In genomic region chr14:102822311-102822863, GRCh38 we compare ENCODE assay signal across 13 cellular contexts. TPM values are rescaled to one million over a fixed set of nuclear protein-coding genes. Genes with fewer than 3 reads are reported as not detected.
A peak's percentile ranks its signal among the peaks of the same experiment; 100 is the strongest.
DNase-seq lines count a peak whose midpoint lies in the region; ATAC-seq, FAIRE-seq and TF ChIP-seq lines count a peak whose summit lies in the region.
"Had no signal": no experiment of that assay in that cellular context is flagged by ENCODE, and none has a peak within 500 bp of the region (broad histone marks: within the 10 kb centered on the region; RNA-seq: fewer than 3 reads in every experiment).

No MANE protein-coding gene starts in this region.

- peak; percentile 86 for DNase-seq in activated CD4-positive, alpha-beta T cell treated with anti-CD3 and anti-CD28 coated beads for 36 hours
- DNase-seq in activated CD4-positive, alpha-beta T cell treated with anti-CD3 and anti-CD28 coated beads for 1 hour, result no peak
- DNase-seq in WTC11 (ENCODE audit: low spot score) (no peak), GM12878 (ENCODE audit: low read depth, low spot score) (no peak), HCEC 1CT (no peak), frontal cortex (ENCODE audit: low spot score in 2 of 2) (no peak), MM.1S (no peak)
- DNase-seq in stimulated activated CD8-positive, alpha-beta memory T cell treated with anti-CD3 and anti-CD28 coated beads, Interleukin-2, amount 100 ng/mL, for 48 hours (ENCODE audit: low read depth in 2 of 2), result peak; percentile 21 to 51
- DNase-seq: cerebellar nuclear complex, left colon had no signal

- SMC1A ChIA-PET in GM12878 (lab: Charles Lee; ENCODE audit: uncharacterized antibody, unreplicated experiment), result interaction anchor here (0.7 to 7.6 kb wide), 18 partner anchors 9 to 228 kb away, joined by 3 to 99 read pairs (median 4); no protein-coding TSS in a partner anchor

- H3K27ac ChIP-seq in GM12878 (ENCODE audit: control insufficient read depth, insufficient read depth) (peak overlapping the region; percentile 85), MM.1S (ENCODE audit: low read length) (no peak overlapping the region)
- H3K27ac ChIP-seq: KMS-11, tibial nerve had no signal

- H3K9ac ChIP-seq in GM12878 (ENCODE audit: control insufficient read depth, insufficient read depth, low read length) (peak overlapping the region; percentile 49), MM.1S (ENCODE audit: low read length) (no peak overlapping the region)
- H3K9ac ChIP-seq: KMS-11 had no signal

- no peak for TF ChIP-seq CTCF in WTC11 (IDR thresholded peaks at IDR 0.05)
- no peak for TF ChIP-seq CTCF in GM12878 (IDR thresholded peaks at IDR 0.05 in 2 of 3, conservative IDR thresholded peaks at IDR 0.05 in 1 of 3; ENCODE audit: control insufficient read depth in 2 of 3, extremely low read depth in 1 of 3, insufficient read depth in 1 of 3, low read depth in 3 of 3, low read length in 3 of 3)
- no peak for TF ChIP-seq CTCF in MM.1S (IDR thresholded peaks at IDR 0.05; ENCODE audit: low read length)

- H3F3A ChIP-seq in MM.1S (ENCODE audit: insufficient read depth, low read length), result peaks cover 16% of the 10 kb centered on the region

- H3K9me3 Mint-ChIP-seq in activated CD4-positive, alpha-beta T cell treated with anti-CD3 and anti-CD28 coated beads for 36 hours (ENCODE audit: low read depth), result no peaks in the 10 kb centered on the region
- no peaks in the 10 kb centered on the region for H3K9me3 Mint-ChIP-seq in WTC11
- H3K9me3 Mint-ChIP-seq: naive thymus-derived CD4-positive, alpha-beta T cell had no signal

- no peak for TF ChIP-seq POLR2A in GM12878 (IDR thresholded peaks at IDR 0.05; ENCODE audit: low read depth, low read length)

- no peak for TF ChIP-seq RAD21 in GM12878 (IDR thresholded peaks at IDR 0.05; ENCODE audit: insufficient read depth, low read depth, low read length)

- no peaks in the 10 kb centered on the region for H3K9me2 ChIP-seq in MM.1S (replicated peaks; ENCODE audit: insufficient read depth, low read length)

- peak; percentile 65 for ATAC-seq in activated CD4-positive, alpha-beta T cell treated with anti-CD3 and anti-CD28 coated beads for 36 hours
- ATAC-seq in WTC11, result no peak
- ATAC-seq in GM12878, result peak; percentile 11
- ATAC-seq: left colon; naive thymus-derived CD4-positive, alpha-beta T cell had no signal

- in situ Hi-C loops in GM12878 (cut with MboI), result no loop called here

- H3K4me1 Mint-ChIP-seq in activated CD4-positive, alpha-beta T cell treated with anti-CD3 and anti-CD28 coated beads for 36 hours, result peaks cover 89% of the 10 kb centered on the region
- H3K4me1 Mint-ChIP-seq in WTC11, result peaks cover 53% of the 10 kb centered on the region

- H3K36me3 ChIP-seq in GM12878 (ENCODE audit: control insufficient read depth in 2 of 2, insufficient read depth in 2 of 2, low read length in 1 of 2) (peaks cover 6 to 17% of the 10 kb centered on the region in 2 experiments; a peak in 3 of 4 replicates), MM.1S (replicated peaks; ENCODE audit: insufficient read depth, low read length) (no peaks in the 10 kb centered on the region)
- H3K36me3 ChIP-seq: tibial nerve had no signal

- RAD21 ChIA-PET in GM12878 (lab: Charles Lee; ENCODE audit: unreplicated experiment), result interaction anchor here (1.3 to 5.3 kb wide), 5 partner anchors 11 to 48 kb away, joined by 5 to 86 read pairs (median 7); no protein-coding TSS in a partner anchor

- H3K9me3 ChIP-seq in GM12878 (replicated peaks; ENCODE audit: control insufficient read depth, insufficient read depth, low read length), result no peaks in the 10 kb centered on the region
- no peaks in the 10 kb centered on the region for H3K9me3 ChIP-seq in MM.1S (replicated peaks; ENCODE audit: insufficient read depth, low read length)
- H3K9me3 ChIP-seq: tibial nerve had no signal

- FAIRE-seq in GM12878 (lab: Jason Lieb, UNC), result no peak
- no peak for FAIRE-seq in frontal cortex (lab: Jason Lieb, UNC)

- TF ChIP-seq EP300 in GM12878 (IDR thresholded peaks at IDR 0.05; ENCODE audit: borderline replicate concordance in 1 of 2, control insufficient read depth in 1 of 2, low read depth in 2 of 2, low read length in 2 of 2), result no peak

- intact Hi-C loops in activated CD4-positive, alpha-beta T cell treated with anti-CD3 and anti-CD28 coated beads for 36 hours (cut with DNase I, micrococcal nuclease), result loop anchor here (1.0 to 5.0 kb wide), 10 partner anchors 15 to 1000 kb away; partner anchors contain the start of genes CINP (in 1 of the 2), TECPR2 (in 1 of the 2) and TRAF3 (in 1 of the 2)
- intact Hi-C loops in GM12878 (cut with micrococcal nuclease; ENCODE audit: unreplicated experiment), result no loop called here

- H3K27me3 ChIP-seq in GM12878 (replicated peaks in 1 of 2; ENCODE audit: control insufficient read depth in 2 of 2, insufficient read depth in 2 of 2, low read length in 1 of 2), result no peaks in the 10 kb centered on the region
- no peaks in the 10 kb centered on the region for H3K27me3 ChIP-seq in MM.1S (replicated peaks; ENCODE audit: insufficient read depth, low read length)
- H3K27me3 ChIP-seq: tibial nerve had no signal

- H4K20me1 ChIP-seq in GM12878 (ENCODE audit: control insufficient read depth, insufficient read depth) (0 out of 2 replicates have a peak, but pooled peaks cover 2% of the 10 kb centered on the region), MM.1S (ENCODE audit: insufficient read depth, low read length) (no peaks in the 10 kb centered on the region)

- H3K79me2 ChIP-seq in GM12878 (ENCODE audit: control insufficient read depth, insufficient read depth, low read length), result peaks cover 97% of the 10 kb centered on the region
- peaks cover 86% of the 10 kb centered on the region for H3K79me2 ChIP-seq in MM.1S (ENCODE audit: low read length)

- peaks cover 47% of the 10 kb centered on the region for H3K36me3 Mint-ChIP-seq in activated CD4-positive, alpha-beta T cell treated with anti-CD3 and anti-CD28 coated beads for 36 hours (ENCODE audit: low read depth)
- no peaks in the 10 kb centered on the region for H3K36me3 Mint-ChIP-seq in WTC11

- H3K4me3 ChIP-seq in GM12878, result peak overlapping the region; percentile 20; the same call in 1 of the 2 replicates
- H3K4me3 ChIP-seq in MM.1S (ENCODE audit: low read length), result no peak overlapping the region
- H3K4me3 ChIP-seq: tibial nerve had no signal

- H3K27ac Mint-ChIP-seq in activated CD4-positive, alpha-beta T cell treated with anti-CD3 and anti-CD28 coated beads for 36 hours, result peak overlapping the region; percentile 80
- peak overlapping the region; percentile 23; the same call in 1 of the 2 replicates for H3K27ac Mint-ChIP-seq in WTC11

- no peak overlapping the region for H2AFZ ChIP-seq in GM12878 (ENCODE audit: control insufficient read depth, low read depth, low read length)
- H2AFZ ChIP-seq in MM.1S (ENCODE audit: low read length), result no peak overlapping the region

- H3K4me3 Mint-ChIP-seq in activated CD4-positive, alpha-beta T cell treated with anti-CD3 and anti-CD28 coated beads for 36 hours, result peak overlapping the region; percentile 10
- H3K4me3 Mint-ChIP-seq in WTC11, result no peak overlapping the region

- 1% methylated on average over 10 of the region's 10 CpGs for WGBS in GM12878 (ENCODE audit: insufficient coverage, insufficient replicate concordance, low lambda C conversion rate, missing lambda C conversion rate)

- no peaks in the 10 kb centered on the region for H3K27me3 Mint-ChIP-seq in activated CD4-positive, alpha-beta T cell treated with anti-CD3 and anti-CD28 coated beads for 36 hours
- no peaks in the 10 kb centered on the region for H3K27me3 Mint-ChIP-seq in WTC11 (ENCODE audit: low read depth)
- H3K27me3 Mint-ChIP-seq: naive thymus-derived CD4-positive, alpha-beta T cell had no signal

- BruUV-seq in GM12878 (replicated peaks; lab: Mats Ljungman, UMichigan), result no TSS peak

- H3K4me2 ChIP-seq in GM12878 (ENCODE audit: control insufficient read depth, insufficient read depth), result peak overlapping the region; percentile 86
- no peak overlapping the region for H3K4me2 ChIP-seq in MM.1S (ENCODE audit: low read depth, low read length)
- H3K4me2 ChIP-seq: KMS-11 had no signal

- H3K4me1 ChIP-seq in GM12878 (ENCODE audit: control insufficient read depth, insufficient read depth, low read length), result peaks cover 54% of the 10 kb centered on the region
- 0 out of 2 replicates have a peak, but pooled peaks cover 3% of the 10 kb centered on the region for H3K4me1 ChIP-seq in MM.1S (ENCODE audit: low read length)

- POLR2A ChIA-PET in activated CD4-positive, alpha-beta T cell treated with anti-CD3 and anti-CD28 coated beads for 36 hours (lab: Charles Lee), result interaction anchor here (0.6 to 1.5 kb wide), 5 partner anchors 16 to 1013 kb away, joined by 4 to 21 read pairs (median 6); no protein-coding TSS in a partner anchor
- POLR2A ChIA-PET in WTC11 (lab: Charles Lee) (no interaction called here), GM12878 (lab: Charles Lee) (interaction anchor here (0.5 to 6.6 kb wide), 2 partner anchors 14 to 71 kb away, joined by 8 to 63 read pairs; no protein-coding TSS in a partner anchor)

- CTCF ChIA-PET in activated CD4-positive, alpha-beta T cell treated with anti-CD3 and anti-CD28 coated beads for 36 hours (lab: Charles Lee), result interaction anchor here (0.8 to 6.0 kb wide), 7 partner anchors 14 to 128 kb away, joined by 3 to 40 read pairs (median 3); no protein-coding TSS in a partner anchor
- CTCF ChIA-PET in WTC11 (lab: Charles Lee) (no interaction called here), GM12878 (lab: Yijun Ruan, JAX) (interaction anchor here (1.2 to 7.2 kb wide), 3 partner anchors 40 to 81 kb away, joined by 3 to 83 read pairs (median 4); no protein-coding TSS in a partner anchor)

RNA-seq across cellular contexts. Expression of gene TRAF3, which starts 45.1 kb away (rescaled TPM):
- 10 to 100 TPM; 66.4 to 83.7 TPM for total RNA-seq in activated CD4-positive, alpha-beta T cell treated with anti-CD3 and anti-CD28 coated beads for 36 hours
- 8.2 to 11.2 TPM (median 9.6 TPM) in 3 replicates for total RNA-seq in WTC11 (2021)
- 156 and 174 TPM in 2 replicates for total RNA-seq in GM12878 (2013; cell fraction: nucleolus; rRNA removed)
- total RNA-seq in GM12878 (2014; rRNA removed), result 33.3 and 40.3 TPM in 2 replicates
- 34.3 and 36.5 TPM in 2 replicates for total RNA-seq in GM12878 (2014; rRNA removed; fragmentation: Illumina TruSeq; extraction: Trizol)
- 55.2 and 60.1 TPM in 2 replicates for total RNA-seq in GM12878 (2021)
- polyA plus RNA-seq in GM12878 (2011; ENCODE audit: low read depth), result 27.5 TPM
- polyA plus RNA-seq in GM12878 (2011; rRNA removed), result 66.3 and 70.1 TPM in 2 replicates
- polyA plus RNA-seq in GM12878 (2011; cell fraction: cytosol; rRNA removed), result 68.7 and 74.7 TPM in 2 replicates
- 140 and 141 TPM in 2 replicates for polyA plus RNA-seq in GM12878 (2011; cell fraction: nucleus; rRNA removed)
- 47.2 and 61.2 TPM in 2 replicates for polyA plus RNA-seq in GM12878 (2012)
- 18.1 and 33.6 TPM in 2 replicates for polyA plus RNA-seq in GM12878 (2014; fragmentation: Illumina TruSeq; extraction: Trizol)
- 1 to 10 TPM; 3.0 to 4.0 TPM for polyA plus RNA-seq in GM12878 (2014; fragmentation: Nextera tagmentation; extraction: Ambion mirVana)
- 46.1 and 46.3 TPM in 2 replicates for polyA plus RNA-seq in GM12878 (2014; rRNA removed)
- polyA plus RNA-seq in GM12878 (2016; fragmentation: Nextera tagmentation; extraction: Ambion mirVana), result 10 to 100 TPM; 36.4 to 40.9 TPM
- 147 and 149 TPM in 2 replicates for polyA minus RNA-seq in GM12878 (2011; rRNA and poly(A)+ RNA removed)
- 32.7 and 34.7 TPM in 2 replicates for polyA minus RNA-seq in GM12878 (2011; cell fraction: cytosol; rRNA and poly(A)+ RNA removed)
- 56.5 and 77.2 TPM in 2 replicates for polyA minus RNA-seq in GM12878 (2011; cell fraction: nucleus; rRNA and poly(A)+ RNA removed)
- total RNA-seq in frontal cortex, result 15.1 TPM

Comparison
In these comparisons a context has a peak if more than half of its experiments do, and no peak if none do; other contexts are left out.
1. DNase-seq: peak in activated CD4-positive, alpha-beta T cell treated with anti-CD3 and anti-CD28 coated beads for 36 hours (single experiment) and stimulated activated CD8-positive, alpha-beta memory T cell treated with anti-CD3 and anti-CD28 coated beads, Interleukin-2, amount 100 ng/mL, for 48 hours (2 of 2); none in activated CD4-positive, alpha-beta T cell treated with anti-CD3 and anti-CD28 coated beads for 1 hour (single experiment), WTC11 (single experiment), GM12878 (single experiment), HCEC 1CT (single experiment), frontal cortex (0 of 2) and MM.1S (single experiment).